20 cellular contexts compared by ENCODE assay signal in the genomic region with DNA sequence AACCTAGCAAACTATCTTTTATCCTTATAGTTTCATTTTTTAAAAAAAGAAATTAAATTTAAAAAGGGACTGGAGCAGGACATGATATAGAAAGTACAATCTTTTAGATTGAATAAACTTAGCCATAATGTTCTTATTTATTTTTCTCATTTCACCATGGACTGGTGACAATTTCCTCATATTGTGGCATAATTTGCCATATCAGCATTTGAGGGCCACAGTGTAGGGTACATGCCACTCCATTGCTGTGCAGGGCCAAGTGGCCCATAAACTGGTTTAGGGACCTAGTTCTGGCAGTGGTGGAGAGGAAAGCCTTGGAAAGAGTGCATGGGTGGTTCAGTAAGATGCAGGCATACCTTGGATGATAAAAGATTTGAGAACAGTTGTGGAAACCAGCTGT.
DNase-seq lines count a peak whose midpoint lies in the region; ATAC-seq, FAIRE-seq and TF ChIP-seq lines count a peak whose summit lies in the region.
"Had no signal": no experiment of that assay in that cellular context is flagged by ENCODE, and none has a peak within 500 bp of the region (broad histone marks: within the 10 kb centered on the region; RNA-seq: fewer than 3 reads in every experiment).

No MANE protein-coding gene starts in this region.

- H3K4me2 ChIP-seq in GM23248 (ENCODE audit: unreplicated experiment) (peak overlapping the region; percentile 7), IMR-90 (ENCODE audit: low read depth, low read length) (peak overlapping the region; percentile 34; the same call in 1 of the 2 replicates), K562 (ENCODE audit: insufficient read depth, low read length) (no peak overlapping the region)
- H3K4me2 ChIP-seq: BLaER1, GM23338 had no signal

- peak overlapping the region; percentile 95 for H4K5ac ChIP-seq in IMR-90 (ENCODE audit: low read depth, low read length)

- H3K9me2 ChIP-seq in GM23248 (ENCODE audit: insufficient read depth), result no peaks in the 10 kb centered on the region

- H3K36me3 Mint-ChIP-seq in stimulated activated naive B cell treated with anti-CD40 and anti-IgM and Interleukin-4, amounts not matched to agents 10 μg/mL and 1 μg/mL and 100 μg/mL, for 72 hours, result no peaks in the 10 kb centered on the region
- H3K36me3 Mint-ChIP-seq: CD4-positive, CD25-positive, alpha-beta regulatory T cell; CD8-positive, alpha-beta T cell had no signal

- H3K27ac ChIP-seq in 22Rv1 (peak overlapping the region; percentile 27; the same call in 1 of the 2 replicates), GM23248 (no peak overlapping the region), IMR-90 (ENCODE audit: insufficient read depth, low read length) (no peak overlapping the region), K562 (ENCODE audit: extremely low read depth, low read depth, low read length) (no peak overlapping the region)
- H3K27ac ChIP-seq: BLaER1, C4-2B had no signal

- peak overlapping the region; percentile 57 for H2BK20ac ChIP-seq in IMR-90 (ENCODE audit: low read depth, low read length)

- peak overlapping the region in 1 of 2 experiments; percentile 53; a peak in 2 of 4 replicates for H4K8ac ChIP-seq in IMR-90 (ENCODE audit: low read depth in 2 of 2, low read length in 2 of 2)

- H2AK5ac ChIP-seq in IMR-90 (ENCODE audit: low read depth, low read length), result peak overlapping the region; percentile 56; the same call in 1 of the 2 replicates

- H3K4me1 Mint-ChIP-seq in stimulated activated naive B cell treated with anti-CD40 and anti-IgM and Interleukin-4, amounts not matched to agents 10 μg/mL and 1 μg/mL and 100 μg/mL, for 72 hours, result no peaks in the 10 kb centered on the region
- H3K4me1 Mint-ChIP-seq: B cell; CD4-positive, CD25-positive, alpha-beta regulatory T cell had no signal

- intact Hi-C loops in IMR-90 (cut with micrococcal nuclease), result no loop called here
- intact Hi-C loops in K562 (cut with micrococcal nuclease), result no loop called here

- H3K4me3 ChIP-seq in GM23248 (no peak overlapping the region), IMR-90 (ENCODE audit: insufficient read depth, low read depth, low read length) (no peak overlapping the region), K562 (no peak overlapping the region)
- H3K4me3 ChIP-seq: BLaER1, GM23338, HAP-1 had no signal

- peak overlapping the region; percentile 71 for H2BK5ac ChIP-seq in IMR-90 (ENCODE audit: low read depth, low read length, poor library complexity, severe bottlenecking)

- no peaks in the 10 kb centered on the region for H3F3A ChIP-seq in GM23248 (ENCODE audit: insufficient read depth)

- H3K14ac ChIP-seq in IMR-90 (replicated peaks; ENCODE audit: low read depth, low read length), result peak overlapping the region; percentile 82

- CTCF ChIA-PET in IMR-90 (lab: Yijun Ruan, JAX), result interaction anchor here (1.5 kb wide), 1 partner anchor 10 kb away, joined by 3 read pairs; no protein-coding TSS in a partner anchor
- CTCF ChIA-PET in K562 (lab: Yijun Ruan, JAX; ENCODE audit: low intra/inter-chr PET ratio), result no interaction called here

- TF ChIP-seq EP300 in K562 (IDR thresholded peaks at IDR 0.05; ENCODE audit: low read length), result no peak

- no peak overlapping the region for H3K9ac ChIP-seq in GM23248
- no peak overlapping the region for H3K9ac ChIP-seq in IMR-90 (ENCODE audit: low read depth, low read length)
- H3K9ac ChIP-seq in K562 (ENCODE audit: insufficient read depth in 1 of 2, low read depth in 2 of 2, low read length in 2 of 2), result no peak overlapping the region
- H3K9ac ChIP-seq: BLaER1 had no signal

- peak overlapping the region; percentile 89; the same call in 2 of the 3 replicates for H2BK15ac ChIP-seq in IMR-90 (ENCODE audit: low read depth, low read length)

- DNase-seq in GM23248, result no peak
- DNase-seq in IMR-90, result no peak
- no peak for DNase-seq in K562 (ENCODE audit: extremely low read depth in 1 of 4, low spot score in 3 of 4)
- no peak for DNase-seq in stimulated activated naive B cell treated with anti-CD40 and anti-IgM and Interleukin-4, amounts not matched to agents 10 μg/mL and 1 μg/mL and 100 μg/mL, for 72 hours
- DNase-seq in Kasumi-1 (lab: John Stamatoyannopoulos, UW), result no peak
- DNase-seq: Caco-2; CD4-positive, CD25-positive, alpha-beta regulatory T cell; CD8-positive, alpha-beta T cell; DMS153; DND-41 had no signal

- H3K4ac ChIP-seq in IMR-90 (ENCODE audit: low read depth, low read length), result peak overlapping the region; percentile 61

- peaks cover 0 to under 1% of the 10 kb centered on the region in 2 donors for H3K27me3 Mint-ChIP-seq in stimulated activated naive B cell treated with anti-CD40 and anti-IgM and Interleukin-4, amounts not matched to agents 10 μg/mL and 1 μg/mL and 100 μg/mL, for 72 hours
- H3K27me3 Mint-ChIP-seq: B cell had no signal

- dilution Hi-C loops in IMR-90 (cut with HindIII; ENCODE audit: low sequenced_read_pairs, unreplicated experiment), result no loop called here

- H3K4me1 ChIP-seq in GM23248 (ENCODE audit: insufficient read depth) (peaks cover 25% of the 10 kb centered on the region), IMR-90 (ENCODE audit: control insufficient read depth, insufficient read depth, low read length) (peaks cover 7% of the 10 kb centered on the region), K562 (replicated peaks in 1 of 2; ENCODE audit: control insufficient read depth in 2 of 2, insufficient read depth in 2 of 2, low read length in 2 of 2) (no peaks in the 10 kb centered on the region)
- H3K4me1 ChIP-seq: BLaER1, HAP-1 had no signal

- in situ Hi-C loops in GM23248 (cut with MboI), result no loop called here
- in situ Hi-C loops in IMR-90 (cut with MboI; ENCODE audit: low sequenced_read_pairs), result no loop called here
- in situ Hi-C loops in K562 (cut with MboI), result loop anchor here (10.0 kb wide), 1 partner anchor 1680 kb away; no protein-coding TSS in a partner anchor

- TF ChIP-seq POLR2A in IMR-90 (IDR thresholded peaks at IDR 0.05; ENCODE audit: low read depth, low read length) (no peak), K562 (conservative IDR thresholded peaks at IDR 0.05) (no peak)

- H4K20me1 ChIP-seq in GM23248 (ENCODE audit: insufficient read depth) (no peaks in the 10 kb centered on the region), IMR-90 (ENCODE audit: insufficient read depth, low read length) (no peaks in the 10 kb centered on the region), K562 (replicated peaks; ENCODE audit: control insufficient read depth, insufficient read depth, low read length) (no peaks in the 10 kb centered on the region)
- H4K20me1 ChIP-seq: BLaER1 had no signal

- no peak overlapping the region for H3K56ac ChIP-seq in IMR-90 (ENCODE audit: extremely low read depth, insufficient read depth, low read length)

- H2BK120ac ChIP-seq in IMR-90 (ENCODE audit: low read depth, low read length), result peak overlapping the region; percentile 16; the same call in 1 of the 2 replicates

- peak overlapping the region; percentile 87; the same call in 1 of the 2 replicates for H3K18ac ChIP-seq in IMR-90 (ENCODE audit: low read depth, low read length)

- H2AFZ ChIP-seq in GM23248, result peak overlapping the region; percentile 40; the same call in 1 of the 2 replicates
- no peak overlapping the region for H2AFZ ChIP-seq in IMR-90 (replicated peaks; ENCODE audit: low read length, poor library complexity)
- no peak overlapping the region for H2AFZ ChIP-seq in K562 (ENCODE audit: low read depth, low read length)
- H2AFZ ChIP-seq: GM23338 had no signal

- TF ChIP-seq CTCF in 22Rv1 (IDR thresholded peaks at IDR 0.05) (no peak), IMR-90 (conservative IDR thresholded peaks at IDR 0.05; ENCODE audit: low read depth, low read length) (no peak), K562 (IDR thresholded peaks at IDR 0.05 in 2 of 3, conservative IDR thresholded peaks at IDR 0.05 in 1 of 3; ENCODE audit: insufficient read depth in 2 of 3, low read depth in 1 of 3, low read length in 3 of 3) (no peak)

- H3K9me3 ChIP-seq in GM23248 (ENCODE audit: low read depth) (no peaks in the 10 kb centered on the region), IMR-90 (ENCODE audit: control insufficient read depth, insufficient read depth, low read length) (no peaks in the 10 kb centered on the region), K562 (replicated peaks; ENCODE audit: control insufficient read depth, insufficient read depth, low read depth, low read length) (no peaks in the 10 kb centered on the region)
- H3K9me3 ChIP-seq: BLaER1, Caco-2, HAP-1 had no signal

- H3K9me3 Mint-ChIP-seq in stimulated activated naive B cell treated with anti-CD40 and anti-IgM and Interleukin-4, amounts not matched to agents 10 μg/mL and 1 μg/mL and 100 μg/mL, for 72 hours, result no peaks in the 10 kb centered on the region
- H3K9me3 Mint-ChIP-seq: CD8-positive, alpha-beta T cell; GM23338 had no signal

- H3K4me3 Mint-ChIP-seq in stimulated activated naive B cell treated with anti-CD40 and anti-IgM and Interleukin-4, amounts not matched to agents 10 μg/mL and 1 μg/mL and 100 μg/mL, for 72 hours, result no peak overlapping the region
- H3K4me3 Mint-ChIP-seq: B cell; CD4-positive, CD25-positive, alpha-beta regulatory T cell; CD8-positive, alpha-beta T cell; GM23338 had no signal

- no peaks in the 10 kb centered on the region for H3K27me3 ChIP-seq in GM23248 (replicated peaks; ENCODE audit: insufficient read depth)
- no peaks in the 10 kb centered on the region for H3K27me3 ChIP-seq in IMR-90 (ENCODE audit: control insufficient read depth, insufficient read depth, low read length)
- H3K27me3 ChIP-seq in K562 (ENCODE audit: control insufficient read depth in 2 of 2, insufficient read depth in 2 of 2, low read length in 2 of 2), result no peaks in the 10 kb centered on the region
- H3K27me3 ChIP-seq: BLaER1 had no signal

- TF ChIP-seq RAD21 in IMR-90 (IDR thresholded peaks at IDR 0.05; ENCODE audit: low read length) (no peak), K562 (CRISPR knock-in tag; conservative IDR thresholded peaks at IDR 0.05 in 1 of 2, IDR thresholded peaks at IDR 0.05 in 1 of 2) (no peak)

- no peaks in the 10 kb centered on the region for H3K36me3 ChIP-seq in GM23248 (ENCODE audit: low read depth)
- H3K36me3 ChIP-seq in IMR-90 (ENCODE audit: control insufficient read depth, insufficient read depth, low read length), result no peaks in the 10 kb centered on the region
- H3K36me3 ChIP-seq in K562 (ENCODE audit: control insufficient read depth, insufficient read depth, low read length), result no peaks in the 10 kb centered on the region
- H3K36me3 ChIP-seq: BLaER1, HAP-1 had no signal

- no peak for FAIRE-seq in K562 (lab: Jason Lieb, UNC)
- FAIRE-seq: G401.6, GM12892, GM19239 had no signal

- no peak overlapping the region for H3K27ac Mint-ChIP-seq in stimulated activated naive B cell treated with anti-CD40 and anti-IgM and Interleukin-4, amounts not matched to agents 10 μg/mL and 1 μg/mL and 100 μg/mL, for 72 hours
- H3K27ac Mint-ChIP-seq: B cell; CD4-positive, CD25-positive, alpha-beta regulatory T cell; CD8-positive, alpha-beta T cell; GM23338 had no signal

- no TSS peak for BruUV-seq in IMR-90 (replicated peaks; lab: Mats Ljungman, UMichigan)
- BruUV-seq in K562 (replicated peaks; lab: Mats Ljungman, UMichigan), result no TSS peak

- no peak overlapping the region for H2AK9ac ChIP-seq in IMR-90 (replicated peaks; ENCODE audit: low read depth, low read length, poor library complexity)

- H3K79me2 ChIP-seq in GM23248 (ENCODE audit: insufficient read depth), result no peaks in the 10 kb centered on the region
- H3K79me2 ChIP-seq in K562 (ENCODE audit: control insufficient read depth, insufficient read depth, low read length), result no peaks in the 10 kb centered on the region

- H3K23ac ChIP-seq in IMR-90 (ENCODE audit: low read depth, low read length), result no peak overlapping the region

- H3K79me1 ChIP-seq in IMR-90 (ENCODE audit: low read depth in 1 of 2, low read length in 2 of 2), result no peaks in the 10 kb centered on the region

- peak; percentile 35 for ATAC-seq in IMR-90 (ENCODE audit: low read depth)
- no peak for ATAC-seq in K562
- no peak for ATAC-seq in HG02840 (IDR thresholded peaks at IDR 0.05; ENCODE audit: low FRiP score, unreplicated experiment)
- no peak for ATAC-seq in stimulated activated naive B cell treated with anti-CD40 and anti-IgM and Interleukin-4, amounts not matched to agents 10 μg/mL and 1 μg/mL and 100 μg/mL, for 72 hours (replicated peaks)
- ATAC-seq: CD8-positive, alpha-beta T cell; GM23338 had no signal

- H3K9me1 ChIP-seq in IMR-90 (ENCODE audit: insufficient read depth, low read length), result 0 out of 2 replicates have a peak, but pooled peaks cover 2% of the 10 kb centered on the region
- H3K9me1 ChIP-seq in K562 (ENCODE audit: control insufficient read depth, insufficient read depth, low read length), result no peaks in the 10 kb centered on the region

- POLR2A ChIA-PET in IMR-90 (lab: Charles Lee; ENCODE audit: unreplicated experiment) (no interaction called here), K562 (lab: Yijun Ruan, JAX) (no interaction called here)

- H4K91ac ChIP-seq in IMR-90 (ENCODE audit: insufficient read depth, low read depth, low read length), result peak overlapping the region; percentile 64; the same call in 1 of the 2 replicates
